Comparison of ENCODE assay signal across 1 cellular context in the genomic region with DNA sequence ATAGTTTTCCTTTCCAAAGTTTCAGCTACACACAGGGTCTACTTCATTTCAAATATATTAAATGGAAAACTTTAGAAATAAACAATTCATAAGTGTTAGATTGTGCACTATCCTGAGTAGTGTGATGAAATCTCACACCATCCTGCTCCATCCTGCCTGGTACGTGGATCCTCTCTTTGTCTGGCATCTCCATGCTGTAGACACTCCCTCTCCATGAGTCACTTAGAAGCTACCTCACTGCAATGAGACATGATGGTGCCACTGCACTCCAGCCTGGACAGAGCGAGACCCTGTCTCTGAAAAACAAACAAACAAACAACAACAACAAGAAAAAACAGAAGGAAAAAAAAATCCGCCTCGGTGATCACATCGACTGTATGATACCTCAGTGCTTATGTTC.
TF ChIP-seq lines count a peak whose summit lies in the region.

No MANE protein-coding gene starts in this region.

TF ChIP-seq in IMR-90, 13 proteins besides CTCF, POLR2A, EP300 and RAD21:
- TF ChIP-seq BHLHE40 (IDR thresholded peaks at IDR 0.05; ENCODE audit: low read depth, low read length): no peak
- TF ChIP-seq MAFK (IDR thresholded peaks at IDR 0.05; ENCODE audit: low read depth, low read length): no peak
- no peak for TF ChIP-seq SMC3 (IDR thresholded peaks at IDR 0.05; ENCODE audit: low read depth, low read length)
- TF ChIP-seq, protein P1, sequence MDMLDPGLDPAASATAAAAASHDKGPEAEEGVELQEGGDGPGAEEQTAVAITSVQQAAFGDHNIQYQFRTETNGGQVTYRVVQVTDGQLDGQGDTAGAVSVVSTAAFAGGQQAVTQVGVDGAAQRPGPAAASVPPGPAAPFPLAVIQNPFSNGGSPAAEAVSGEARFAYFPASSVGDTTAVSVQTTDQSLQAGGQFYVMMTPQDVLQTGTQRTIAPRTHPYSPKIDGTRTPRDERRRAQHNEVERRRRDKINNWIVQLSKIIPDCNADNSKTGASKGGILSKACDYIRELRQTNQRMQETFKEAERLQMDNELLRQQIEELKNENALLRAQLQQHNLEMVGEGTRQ (IDR thresholded peaks at IDR 0.05; ENCODE audit: low read depth, low read length): no peak
- TF ChIP-seq MAZ (IDR thresholded peaks at IDR 0.05; ENCODE audit: borderline replicate concordance, low read depth, low read length): no peak
- TF ChIP-seq RFX5 (IDR thresholded peaks at IDR 0.05; ENCODE audit: low read depth, low read length): no peak
- no peak for TF ChIP-seq RCOR1 (IDR thresholded peaks at IDR 0.05; ENCODE audit: insufficient replicate concordance, low read length)
- no peak for TF ChIP-seq FOS (IDR thresholded peaks at IDR 0.05; ENCODE audit: low read depth, low read length)
- no peak for TF ChIP-seq MXI1 (IDR thresholded peaks at IDR 0.05; ENCODE audit: borderline replicate concordance, low read depth, low read length)
- no peak for TF ChIP-seq CHD1 (IDR thresholded peaks at IDR 0.05; ENCODE audit: low read depth, low read length)
- no peak for TF ChIP-seq CEBPB (IDR thresholded peaks at IDR 0.05; ENCODE audit: low read depth, low read length)
- TF ChIP-seq NFE2L2 (IDR thresholded peaks at IDR 0.05; ENCODE audit: low read depth, low read length): no peak
- TF ChIP-seq, protein P2, sequence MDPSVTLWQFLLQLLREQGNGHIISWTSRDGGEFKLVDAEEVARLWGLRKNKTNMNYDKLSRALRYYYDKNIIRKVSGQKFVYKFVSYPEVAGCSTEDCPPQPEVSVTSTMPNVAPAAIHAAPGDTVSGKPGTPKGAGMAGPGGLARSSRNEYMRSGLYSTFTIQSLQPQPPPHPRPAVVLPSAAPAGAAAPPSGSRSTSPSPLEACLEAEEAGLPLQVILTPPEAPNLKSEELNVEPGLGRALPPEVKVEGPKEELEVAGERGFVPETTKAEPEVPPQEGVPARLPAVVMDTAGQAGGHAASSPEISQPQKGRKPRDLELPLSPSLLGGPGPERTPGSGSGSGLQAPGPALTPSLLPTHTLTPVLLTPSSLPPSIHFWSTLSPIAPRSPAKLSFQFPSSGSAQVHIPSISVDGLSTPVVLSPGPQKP (IDR thresholded peaks at IDR 0.05; ENCODE audit: borderline replicate concordance, low read depth, low read length): no peak
